Comparison of ENCODE assay signal across 11 cellular contexts in the genomic region with DNA sequence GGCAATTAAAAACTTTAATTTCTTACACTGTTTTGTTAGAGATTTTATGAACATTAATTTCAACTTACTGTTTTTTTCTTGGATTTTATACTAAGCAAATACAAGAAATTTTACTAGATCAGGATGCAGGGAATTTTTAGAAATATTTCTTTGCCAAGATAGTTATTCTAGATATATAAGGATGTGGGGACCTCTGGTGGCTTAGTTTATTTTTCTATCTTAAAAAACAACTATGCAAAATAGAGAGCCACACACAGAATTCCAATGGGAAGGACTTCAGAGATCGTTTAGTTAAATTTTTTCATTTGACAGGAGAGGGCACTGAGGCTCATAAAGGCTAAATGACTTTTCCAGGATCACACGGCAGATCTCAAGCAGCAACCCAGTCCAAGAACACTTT. TPM values are rescaled to one million over a fixed set of nuclear protein-coding genes. Genes with fewer than 3 reads are reported as not detected.
DNase-seq lines count a peak whose midpoint lies in the region; ATAC-seq and TF ChIP-seq lines count a peak whose summit lies in the region.
"Had no signal": no experiment of that assay in that cellular context is flagged by ENCODE, and none has a peak within 500 bp of the region (broad histone marks: within the 10 kb centered on the region; RNA-seq: fewer than 3 reads in every experiment).

No MANE protein-coding gene starts in this region.

- no peaks in the 10 kb centered on the region for H3K36me3 Mint-ChIP-seq in stimulated activated naive B cell treated with anti-CD40 and anti-IgM and Interleukin-4, amounts not matched to agents 10 μg/mL and 1 μg/mL and 100 μg/mL, for 72 hours
- H3K36me3 Mint-ChIP-seq: IgD-negative memory B cell had no signal

- no peak overlapping the region for H3K4me3 ChIP-seq in fibroblast of villous mesenchyme (ENCODE audit: low read depth, low read length)

- no peaks in the 10 kb centered on the region for H3K27me3 Mint-ChIP-seq in stimulated activated naive B cell treated with anti-CD40 and anti-IgM and Interleukin-4, amounts not matched to agents 10 μg/mL and 1 μg/mL and 100 μg/mL, for 72 hours
- H3K27me3 Mint-ChIP-seq: IgD-negative memory B cell had no signal

- no peaks in the 10 kb centered on the region for H3K4me1 Mint-ChIP-seq in stimulated activated naive B cell treated with anti-CD40 and anti-IgM and Interleukin-4, amounts not matched to agents 10 μg/mL and 1 μg/mL and 100 μg/mL, for 72 hours
- H3K4me1 Mint-ChIP-seq: IgD-negative memory B cell had no signal

- no peaks in the 10 kb centered on the region for H3K9me3 Mint-ChIP-seq in stimulated activated naive B cell treated with anti-CD40 and anti-IgM and Interleukin-4, amounts not matched to agents 10 μg/mL and 1 μg/mL and 100 μg/mL, for 72 hours
- H3K9me3 Mint-ChIP-seq: IgD-negative memory B cell had no signal

- no peak overlapping the region for H3K4me3 Mint-ChIP-seq in stimulated activated naive B cell treated with anti-CD40 and anti-IgM and Interleukin-4, amounts not matched to agents 10 μg/mL and 1 μg/mL and 100 μg/mL, for 72 hours
- H3K4me3 Mint-ChIP-seq: IgD-negative memory B cell had no signal

- peak; percentile 33 for TF ChIP-seq CTCF in fibroblast of villous mesenchyme (IDR thresholded peaks at IDR 0.05; ENCODE audit: insufficient read depth, low read depth, low read length)

- no peak for ATAC-seq in stimulated activated naive B cell treated with anti-CD40 and anti-IgM and Interleukin-4, amounts not matched to agents 10 μg/mL and 1 μg/mL and 100 μg/mL, for 72 hours (replicated peaks)

- no peak overlapping the region for H3K27ac Mint-ChIP-seq in stimulated activated naive B cell treated with anti-CD40 and anti-IgM and Interleukin-4, amounts not matched to agents 10 μg/mL and 1 μg/mL and 100 μg/mL, for 72 hours
- H3K27ac Mint-ChIP-seq: IgD-negative memory B cell had no signal

- DNase-seq in H4 (ENCODE audit: low spot score) (peak; percentile 4), RKO (ENCODE audit: low spot score) (peak; percentile 39), fibroblast of villous mesenchyme (ENCODE audit: low read depth) (peak; percentile 61), renal cortical epithelial cell (ENCODE audit: low read depth) (peak; percentile 43), NCI-H2029 (lab: John Stamatoyannopoulos, UW) (no peak), ecto neural progenitor cell (ENCODE audit: low spot score) (no peak), SKM-1 treated with dmso at 0.1 percent for 144 hours (lab: John Stamatoyannopoulos, UW; ENCODE audit: unreplicated experiment) (no peak)
- no peak for DNase-seq in stimulated activated naive B cell treated with anti-CD40 and anti-IgM and Interleukin-4, amounts not matched to agents 10 μg/mL and 1 μg/mL and 100 μg/mL, for 72 hours
- DNase-seq: stimulated activated CD8-positive, alpha-beta memory T cell treated with anti-CD3 and anti-CD28 coated beads, Interleukin-4, amount 100 ng/mL, for 48 hours had no signal

RNA-seq across cellular contexts. Expression of gene CAPNS2, which starts 23.0 kb away (rescaled TPM):
- not detected in 2 replicates for total RNA-seq in H4 (2014; rRNA removed; shearing (Covaris generic))
- total RNA-seq in fibroblast of villous mesenchyme, result 1.3 and 2.6 TPM in 2 replicates
- total RNA-seq in renal cortical epithelial cell, result 0.17 and 0.30 TPM in 2 replicates
- total RNA-seq: activated CD8-positive, alpha-beta memory T cell treated with anti-CD3 and anti-CD28 coated beads for 36 hours had no signal

RNA-seq across cellular contexts. Expression of gene LPCAT2, which starts 34.6 kb away (rescaled TPM):
- total RNA-seq in H4 (2014; rRNA removed; shearing (Covaris generic)), result 10.0 and 11.7 TPM in 2 replicates
- total RNA-seq in fibroblast of villous mesenchyme, result 47.7 and 54.8 TPM in 2 replicates
- 5.2 and 9.7 TPM in 2 replicates for total RNA-seq in renal cortical epithelial cell

Comparison
In these comparisons a context has a peak if more than half of its experiments do, and no peak if none do; other contexts are left out.
1. DNase-seq: peak in H4 (single experiment), RKO (single experiment), fibroblast of villous mesenchyme (single experiment) and renal cortical epithelial cell (single experiment); none in NCI-H2029 (single experiment), ecto neural progenitor cell (single experiment), SKM-1 treated with dmso at 0.1 percent for 144 hours (single experiment) and stimulated activated naive B cell treated with anti-CD40 and anti-IgM and Interleukin-4, amounts not matched to agents 10 μg/mL and 1 μg/mL and 100 μg/mL, for 72 hours (single experiment).